Comparison of ENCODE assay signal across 19 cellular contexts in genomic region chr10:131737543-131738395, GRCh38.
"Had no signal": no experiment of that assay in that cellular context is flagged by ENCODE, and none has a peak within 500 bp of the region (broad histone marks: within the 10 kb centered on the region; RNA-seq: fewer than 3 reads in every experiment).

No MANE protein-coding gene starts in this region.

- H3K4me3 ChIP-seq: adrenal gland, cardiac muscle cell, coronary artery, esophagus squamous epithelium, ovary, transverse colon had no signal

- H3K9me3 Mint-ChIP-seq: activated T-helper 2 cell treated with anti-CD3 and anti-CD28 coated beads, Interferon-gamma antibody, Interleukin-2, Interleukin-4, amounts not matched to agents 10 μg/mL and 5 μg/mL and 100 μg/mL, durations not matched to agents 14 hours and 24 hours and 36 hours had no signal

- H3K27me3 Mint-ChIP-seq: activated naive CD4-positive, alpha-beta T cell treated with anti-CD3 and anti-CD28 coated beads, Interleukin-2, amount 10 ng/mL, durations not matched to agents 7 days and 5 days had no signal

- H3K36me3 ChIP-seq: adrenal gland, cardiac muscle cell, esophagus squamous epithelium, ovary, transverse colon had no signal

- H3K36me3 Mint-ChIP-seq: activated naive CD4-positive, alpha-beta T cell treated with anti-CD3 and anti-CD28 coated beads, Interleukin-2, amount 10 ng/mL, durations not matched to agents 7 days and 5 days; mesothelial cell of epicardium; stimulated activated memory B cell treated with anti-CD40 and anti-IgM and Interleukin-4, amounts not matched to agents 10 μg/mL and 1 μg/mL and 100 μg/mL, for 72 hours; T-cell had no signal

- DNase-seq: activated CD4-positive, alpha-beta T cell treated with anti-CD3 and anti-CD28 coated beads, Interleukin-2, amount 50 U/mL, for 1 hour; activated naive CD4-positive, alpha-beta T cell treated with anti-CD3 and anti-CD28 coated beads, Interleukin-2, amount 10 ng/mL, durations not matched to agents 7 days and 5 days; activated T-cell treated with anti-CD3 and anti-CD28 coated beads, Interleukin-2, amount 50 U/mL, for 1 hour; effector CD4-positive, alpha-beta T cell; esophagus squamous epithelium; hypothalamus; substantia nigra; T-helper 9 cell; transverse colon had no signal

- H3K27me3 ChIP-seq: adrenal gland, cardiac muscle cell, ovary, transverse colon had no signal

- H3K4me3 Mint-ChIP-seq: activated naive CD4-positive, alpha-beta T cell treated with anti-CD3 and anti-CD28 coated beads, Interleukin-2, amount 10 ng/mL, durations not matched to agents 7 days and 5 days; mesothelial cell of epicardium; neural crest cell; stimulated activated memory B cell treated with anti-CD40 and anti-IgM and Interleukin-4, amounts not matched to agents 10 μg/mL and 1 μg/mL and 100 μg/mL, for 72 hours; T-cell had no signal

- H3K4me1 Mint-ChIP-seq: activated naive CD4-positive, alpha-beta T cell treated with anti-CD3 and anti-CD28 coated beads, Interleukin-2, amount 10 ng/mL, durations not matched to agents 7 days and 5 days; mesothelial cell of epicardium; neural crest cell; stimulated activated memory B cell treated with anti-CD40 and anti-IgM and Interleukin-4, amounts not matched to agents 10 μg/mL and 1 μg/mL and 100 μg/mL, for 72 hours; T-cell had no signal

- ATAC-seq: activated CD4-positive, CD25-positive, alpha-beta regulatory T cell treated with anti-CD3 and anti-CD28 coated beads, Interleukin-2, amount 50 U/mL, for 24 hours; stimulated activated memory B cell treated with anti-CD40 and anti-IgM and Interleukin-4, amounts not matched to agents 10 μg/mL and 1 μg/mL and 100 μg/mL, for 72 hours; T-cell had no signal

- H3K9me3 ChIP-seq: adrenal gland, esophagus squamous epithelium, ovary, transverse colon had no signal

- H3K27ac Mint-ChIP-seq: activated naive CD4-positive, alpha-beta T cell treated with anti-CD3 and anti-CD28 coated beads, Interleukin-2, amount 10 ng/mL, durations not matched to agents 7 days and 5 days; activated T-helper 2 cell treated with anti-CD3 and anti-CD28 coated beads, Interferon-gamma antibody, Interleukin-2, Interleukin-4, amounts not matched to agents 10 μg/mL and 5 μg/mL and 100 μg/mL, durations not matched to agents 14 hours and 24 hours and 36 hours; mesothelial cell of epicardium; stimulated activated memory B cell treated with anti-CD40 and anti-IgM and Interleukin-4, amounts not matched to agents 10 μg/mL and 1 μg/mL and 100 μg/mL, for 72 hours; T-cell had no signal

- H3K27ac ChIP-seq: adrenal gland, cardiac muscle cell, coronary artery, esophagus squamous epithelium, ovary, transverse colon had no signal

- H3K4me1 ChIP-seq: adrenal gland, esophagus squamous epithelium, transverse colon had no signal
